ENCODE assay signal across 8 cellular contexts in the genomic region with DNA sequence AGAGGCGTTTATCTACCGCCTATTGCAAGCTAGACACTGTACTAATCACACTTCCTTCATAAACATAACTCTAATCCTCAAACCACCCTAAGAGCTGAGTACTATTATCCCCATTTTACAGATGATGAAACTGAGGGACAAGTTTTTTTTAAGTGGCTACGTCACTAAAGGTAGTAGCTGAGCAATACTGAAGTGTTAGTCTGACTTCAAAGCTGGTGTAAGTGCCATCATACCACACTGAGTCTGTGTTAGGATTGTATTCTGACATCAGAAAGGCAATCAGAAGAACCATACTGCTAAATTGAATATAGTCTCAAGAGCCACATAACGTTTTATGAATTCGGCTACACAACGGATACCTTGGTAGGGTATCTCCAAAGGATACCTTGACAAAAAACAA. TPM values are rescaled to one million over a fixed set of nuclear protein-coding genes. Genes with fewer than 3 reads are reported as not detected.
DNase-seq lines count a peak whose midpoint lies in the region; ATAC-seq and TF ChIP-seq lines count a peak whose summit lies in the region.

No MANE protein-coding gene starts in this region.

- peaks cover 2 to 32% of the 10 kb centered on the region in 2 donors for H3K4me1 ChIP-seq in ascending aorta
- H3K4me1 ChIP-seq in uterus: peaks cover 0 to 3% of the 10 kb centered on the region in 2 donors

- H3K27ac Mint-ChIP-seq in memory B cell: no peak overlapping the region

- TF ChIP-seq CTCF in ascending aorta (IDR thresholded peaks at IDR 0.05) (no peak), uterus (IDR thresholded peaks at IDR 0.05) (no peak)

- peak overlapping the region; percentile 89 for H3K4me3 Mint-ChIP-seq in memory B cell

- intact Hi-C loops in ascending aorta (cut with DNase I): loop anchor here (10.0 kb wide), 2 partner anchors 151 to 1029 kb away; partner anchors contain the start of gene DISP1
- intact Hi-C loops in uterus (cut with DNase I; ENCODE audit: low total_unique reads): loop anchor here (5.0 kb wide), 1 partner anchor 142 kb away; no protein-coding TSS in a partner anchor

- H3K4me3 ChIP-seq in ascending aorta (peak overlapping the region; percentile 93 to 95), uterus (peak overlapping the region in 1 of 2 donors; percentile 97)

- H3K36me3 Mint-ChIP-seq in memory B cell: no peaks in the 10 kb centered on the region

- no peak for TF ChIP-seq POLR2A in uterus (IDR thresholded peaks at IDR 0.05)

- H3K27me3 Mint-ChIP-seq in memory B cell: no peaks in the 10 kb centered on the region

- H3K36me3 ChIP-seq in ascending aorta (no peaks in the 10 kb centered on the region), uterus (no peaks in the 10 kb centered on the region)

- H3K27me3 ChIP-seq in ascending aorta: no peaks in the 10 kb centered on the region
- H3K27me3 ChIP-seq in uterus: no peaks in the 10 kb centered on the region

- peaks cover 30% of the 10 kb centered on the region for H3K4me1 Mint-ChIP-seq in memory B cell

- H3K9me3 ChIP-seq in ascending aorta: no peaks in the 10 kb centered on the region
- H3K9me3 ChIP-seq in uterus: no peaks in the 10 kb centered on the region

- CTCF ChIA-PET in HEK293T (lab: Yijun Ruan, JAX): no interaction called here

- H3K27ac ChIP-seq in ascending aorta: peak overlapping the region; percentile 100
- H3K27ac ChIP-seq in uterus: peak overlapping the region in 1 of 2 donors; percentile 99

- in situ Hi-C loops in ACHN (cut with HindIII; ENCODE audit: low pct_ligation_motif_present, low pct_unique_long_range_greater_than_20kb, low sequenced_read_pairs): no loop called here

- no peaks in the 10 kb centered on the region for H3K9me3 Mint-ChIP-seq in memory B cell

- POLR2A ChIA-PET in HEK293T (lab: Yijun Ruan, JAX): no interaction called here

- peak; percentile 20 for DNase-seq in ACHN
- no peak for DNase-seq in HEK293T (ENCODE audit: extremely low spot score)
- no peak for DNase-seq in ascending aorta (ENCODE audit: low spot score in 2 of 2)
- DNase-seq in memory B cell (ENCODE audit: low spot score in 2 of 2): no peak
- DNase-seq in NCI-H1105 (lab: John Stamatoyannopoulos, UW): no peak
- DNase-seq in uterus: no peak

- ATAC-seq in memory B cell (ENCODE audit: low read depth) (no peak), HG02970 (IDR thresholded peaks at IDR 0.05; ENCODE audit: low FRiP score, unreplicated experiment) (no peak), GM21723 (IDR thresholded peaks at IDR 0.05; ENCODE audit: unreplicated experiment) (no peak)

TF ChIP-seq in HEK293T, 16 proteins besides CTCF, POLR2A, EP300 and RAD21:
- TF ChIP-seq HDGF (IDR thresholded peaks at IDR 0.05; ENCODE audit: borderline replicate concordance) (no peak), FOXM1 (IDR thresholded peaks at IDR 0.05; ENCODE audit: borderline replicate concordance) (no peak), ZNF384 (IDR thresholded peaks at IDR 0.05) (peak; percentile 87), TARDBP (IDR thresholded peaks at IDR 0.05) (no peak)
- TF ChIP-seq, protein P1, sequence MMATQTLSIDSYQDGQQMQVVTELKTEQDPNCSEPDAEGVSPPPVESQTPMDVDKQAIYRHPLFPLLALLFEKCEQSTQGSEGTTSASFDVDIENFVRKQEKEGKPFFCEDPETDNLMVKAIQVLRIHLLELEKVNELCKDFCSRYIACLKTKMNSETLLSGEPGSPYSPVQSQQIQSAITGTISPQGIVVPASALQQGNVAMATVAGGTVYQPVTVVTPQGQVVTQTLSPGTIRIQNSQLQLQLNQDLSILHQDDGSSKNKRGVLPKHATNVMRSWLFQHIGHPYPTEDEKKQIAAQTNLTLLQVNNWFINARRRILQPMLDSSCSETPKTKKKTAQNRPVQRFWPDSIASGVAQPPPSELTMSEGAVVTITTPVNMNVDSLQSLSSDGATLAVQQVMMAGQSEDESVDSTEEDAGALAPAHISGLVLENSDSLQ (IDR thresholded peaks at IDR 0.05): no peak

RNA-seq across cellular contexts. Expression of gene TP53BP2, which starts 1.8 kb away (rescaled TPM):
- total RNA-seq in ascending aorta: 162 TPM
- 10 to 100 TPM; 25.6 to 66.7 (median 50.8) TPM for total RNA-seq in uterus
